2 cellular contexts compared by ENCODE assay signal in genomic region chr10:22372922-22373321, GRCh38.
TF ChIP-seq lines count a peak whose summit lies in the region.

No MANE protein-coding gene starts in this region.

TF ChIP-seq in SK-N-SH treated with all-trans-retinoic acid at 6 μM for 48 hours, 23 proteins besides CTCF, POLR2A, EP300 and RAD21:
- TF ChIP-seq ZNF8 (CRISPR knock-in tag; IDR thresholded peaks at IDR 0.05) (no peak), ISL1 (CRISPR knock-in tag; IDR thresholded peaks at IDR 0.05) (peak; percentile 13; the same call in 1 of the 2 replicates)
TF ChIP-seq in SK-N-SH treated with all-trans-retinoic acid at 6 μM for 48 hours: peak in this region for 1.

TF ChIP-seq in SK-N-SH, 30 proteins besides CTCF, POLR2A, EP300 and RAD21:
- TF ChIP-seq EZH2phosphoT487 (IDR thresholded peaks at IDR 0.05; ENCODE audit: borderline replicate concordance, low read depth): no peak
- no peak for TF ChIP-seq RFX5 (IDR thresholded peaks at IDR 0.05; ENCODE audit: low read length)
- no peak for TF ChIP-seq POLR2AphosphoS5 (IDR thresholded peaks at IDR 0.05; ENCODE audit: low read depth, low read length)
- no peak for TF ChIP-seq NRF1 (IDR thresholded peaks at IDR 0.05; ENCODE audit: low read depth, low read length)
- no peak for TF ChIP-seq SIN3A (IDR thresholded peaks at IDR 0.05; ENCODE audit: borderline replicate concordance, low read depth, low read length)
- no peak for TF ChIP-seq TEAD4 (IDR thresholded peaks at IDR 0.05; ENCODE audit: borderline replicate concordance, insufficient read depth)
- no peak for TF ChIP-seq TCF12 (IDR thresholded peaks at IDR 0.05)
- no peak for TF ChIP-seq TAF1 (IDR thresholded peaks at IDR 0.05; ENCODE audit: borderline replicate concordance, low read depth, low read length)
- TF ChIP-seq ZBTB33 (IDR thresholded peaks at IDR 0.05; ENCODE audit: borderline replicate concordance, low read depth): no peak
- no peak for TF ChIP-seq RXRA (IDR thresholded peaks at IDR 0.05; ENCODE audit: borderline replicate concordance, low read depth)
- TF ChIP-seq IRF3 (IDR thresholded peaks at IDR 0.05; ENCODE audit: low read depth, low read length): no peak
- no peak for TF ChIP-seq SMC3 (IDR thresholded peaks at IDR 0.05; ENCODE audit: low read depth, low read length)
- no peak for TF ChIP-seq GATA2 (CRISPR knock-in tag; IDR thresholded peaks at IDR 0.05)
